In the genomic region with DNA sequence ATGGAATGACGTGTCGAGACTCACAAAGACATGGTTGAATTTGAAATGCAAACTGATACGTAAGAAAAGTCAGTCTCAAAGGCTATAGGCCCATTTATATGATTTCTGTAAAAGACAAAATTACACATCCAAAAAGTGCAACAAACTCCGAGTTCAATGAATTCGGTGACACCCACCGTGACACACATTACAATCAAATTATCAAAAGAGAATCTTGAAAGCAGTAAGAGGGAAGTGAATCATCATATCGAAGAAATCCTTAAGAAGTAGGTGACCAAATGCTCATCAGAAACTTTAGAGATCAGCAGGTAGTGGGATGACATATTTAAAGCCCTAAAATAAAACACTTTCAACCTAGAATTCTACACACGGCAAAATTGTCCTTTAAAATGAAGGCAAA, we compare ENCODE assay signal across 1 cellular context.
TF ChIP-seq lines count a peak whose summit lies in the region.

No MANE protein-coding gene starts in this region.

TF ChIP-seq in endothelial cell of umbilical vein, 7 proteins besides CTCF, POLR2A, EP300 and RAD21:
- no peak for TF ChIP-seq JUN (IDR thresholded peaks at IDR 0.05; ENCODE audit: borderline replicate concordance, insufficient read depth, insufficient read length, low read depth)
- TF ChIP-seq POLR2AphosphoS5 (IDR thresholded peaks at IDR 0.05; ENCODE audit: insufficient read depth, low read depth, low read length): no peak
- no peak for TF ChIP-seq EZH2 (IDR thresholded peaks at IDR 0.05; ENCODE audit: borderline replicate concordance, low read depth, low read length, severe bottlenecking)
- no peak for TF ChIP-seq GATA2 (IDR thresholded peaks at IDR 0.05; ENCODE audit: insufficient read depth, insufficient read length, low read depth, low read length)
- TF ChIP-seq MYC (IDR thresholded peaks at IDR 0.05; ENCODE audit: low read depth, low read length): no peak
- no peak for TF ChIP-seq FOS (IDR thresholded peaks at IDR 0.05; ENCODE audit: borderline replicate concordance, insufficient read depth, low read length)
- TF ChIP-seq, protein P1, sequence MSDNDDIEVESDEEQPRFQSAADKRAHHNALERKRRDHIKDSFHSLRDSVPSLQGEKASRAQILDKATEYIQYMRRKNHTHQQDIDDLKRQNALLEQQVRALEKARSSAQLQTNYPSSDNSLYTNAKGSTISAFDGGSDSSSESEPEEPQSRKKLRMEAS (IDR thresholded peaks at IDR 0.05; ENCODE audit: insufficient read depth, insufficient read length): no peak
